Comparison of ENCODE assay signal across 1 cellular context in the genomic region with DNA sequence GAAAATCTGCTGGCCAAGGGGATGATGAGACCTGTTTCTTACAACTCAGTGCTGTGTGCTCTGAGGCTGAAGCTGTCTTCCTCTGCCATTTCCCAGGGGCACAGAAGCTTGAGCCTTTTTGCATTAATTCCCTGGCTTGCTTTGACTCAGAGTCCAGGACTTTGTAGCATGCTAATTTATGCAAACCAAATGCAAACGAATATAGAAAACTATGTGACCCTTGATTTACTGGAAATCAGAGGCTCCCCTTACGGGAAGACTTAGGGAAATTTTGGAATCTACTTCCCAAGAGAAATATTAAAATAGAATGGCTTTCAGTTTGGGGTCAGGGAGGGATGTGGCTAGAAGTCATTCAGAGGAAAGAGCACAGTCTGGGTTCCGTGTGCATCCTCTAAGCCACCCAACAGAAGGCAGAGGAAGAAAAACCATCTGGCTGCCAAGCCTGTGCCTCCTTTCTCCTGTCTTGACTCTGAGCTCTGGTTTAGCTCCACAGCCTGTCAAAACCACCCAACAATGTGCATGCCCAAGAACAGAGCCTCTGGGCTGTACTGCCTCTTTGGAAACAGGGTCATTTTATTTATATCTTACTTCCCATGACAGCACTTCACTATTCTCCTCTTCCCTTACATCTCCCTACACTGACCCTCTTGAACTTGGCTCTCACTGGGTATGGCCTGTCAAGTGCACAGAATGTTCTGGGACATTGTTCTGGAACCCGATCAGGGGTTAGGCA.
TF ChIP-seq lines count a peak whose summit lies in the region.

No MANE protein-coding gene starts in this region.

TF ChIP-seq in GM23338, 12 proteins besides CTCF, POLR2A, EP300 and RAD21 (continued from another document):
- TF ChIP-seq, protein P1, sequence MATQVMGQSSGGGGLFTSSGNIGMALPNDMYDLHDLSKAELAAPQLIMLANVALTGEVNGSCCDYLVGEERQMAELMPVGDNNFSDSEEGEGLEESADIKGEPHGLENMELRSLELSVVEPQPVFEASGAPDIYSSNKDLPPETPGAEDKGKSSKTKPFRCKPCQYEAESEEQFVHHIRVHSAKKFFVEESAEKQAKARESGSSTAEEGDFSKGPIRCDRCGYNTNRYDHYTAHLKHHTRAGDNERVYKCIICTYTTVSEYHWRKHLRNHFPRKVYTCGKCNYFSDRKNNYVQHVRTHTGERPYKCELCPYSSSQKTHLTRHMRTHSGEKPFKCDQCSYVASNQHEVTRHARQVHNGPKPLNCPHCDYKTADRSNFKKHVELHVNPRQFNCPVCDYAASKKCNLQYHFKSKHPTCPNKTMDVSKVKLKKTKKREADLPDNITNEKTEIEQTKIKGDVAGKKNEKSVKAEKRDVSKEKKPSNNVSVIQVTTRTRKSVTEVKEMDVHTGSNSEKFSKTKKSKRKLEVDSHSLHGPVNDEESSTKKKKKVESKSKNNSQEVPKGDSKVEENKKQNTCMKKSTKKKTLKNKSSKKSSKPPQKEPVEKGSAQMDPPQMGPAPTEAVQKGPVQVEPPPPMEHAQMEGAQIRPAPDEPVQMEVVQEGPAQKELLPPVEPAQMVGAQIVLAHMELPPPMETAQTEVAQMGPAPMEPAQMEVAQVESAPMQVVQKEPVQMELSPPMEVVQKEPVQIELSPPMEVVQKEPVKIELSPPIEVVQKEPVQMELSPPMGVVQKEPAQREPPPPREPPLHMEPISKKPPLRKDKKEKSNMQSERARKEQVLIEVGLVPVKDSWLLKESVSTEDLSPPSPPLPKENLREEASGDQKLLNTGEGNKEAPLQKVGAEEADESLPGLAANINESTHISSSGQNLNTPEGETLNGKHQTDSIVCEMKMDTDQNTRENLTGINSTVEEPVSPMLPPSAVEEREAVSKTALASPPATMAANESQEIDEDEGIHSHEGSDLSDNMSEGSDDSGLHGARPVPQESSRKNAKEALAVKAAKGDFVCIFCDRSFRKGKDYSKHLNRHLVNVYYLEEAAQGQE (IDR thresholded peaks at IDR 0.05; ENCODE audit: unreplicated experiment) = no peak
- TF ChIP-seq CREB1 (CRISPR knock-in tag; IDR thresholded peaks at IDR 0.05; ENCODE audit: low read depth) (no peak), NANOG (IDR thresholded peaks at IDR 0.05; ENCODE audit: borderline replicate concordance) (no peak), ZNF114 (CRISPR knock-in tag; IDR thresholded peaks at IDR 0.05) (no peak), STAT1 (IDR thresholded peaks at IDR 0.05; ENCODE audit: unreplicated experiment) (no peak), POLR2AphosphoS5 (IDR thresholded peaks at IDR 0.05; ENCODE audit: low read depth) (no peak)
